In genomic region chrX:40314070-40314469, GRCh38 we compare ENCODE assay signal across 19 cellular contexts.
DNase-seq lines count a peak whose midpoint lies in the region; ATAC-seq and TF ChIP-seq lines count a peak whose summit lies in the region.
"Had no signal": no experiment of that assay in that cellular context is flagged by ENCODE, and none has a peak within 500 bp of the region (broad histone marks: within the 10 kb centered on the region; RNA-seq: fewer than 3 reads in every experiment).

No MANE protein-coding gene starts in this region.

- H3K9ac ChIP-seq in OCI-LY3 (ENCODE audit: low read length), result no peak overlapping the region
- H3K9ac ChIP-seq: BLaER1, GM23248 had no signal

- H3K9me3 ChIP-seq in OCI-LY3 (ENCODE audit: insufficient read depth, low read length), result no peaks in the 10 kb centered on the region
- H3K9me3 ChIP-seq: lower lobe of right lung had no signal

- no peak overlapping the region for H2AFZ ChIP-seq in OCI-LY3 (ENCODE audit: low read depth, low read length)
- H2AFZ ChIP-seq: GM23248 had no signal

- no peaks in the 10 kb centered on the region for H3K79me2 ChIP-seq in OCI-LY3 (ENCODE audit: low read length)

- H3K4me2 ChIP-seq in OCI-LY3 (ENCODE audit: low read length), result no peak overlapping the region
- H3K4me2 ChIP-seq: BLaER1 had no signal

- H3K4me1 ChIP-seq in OCI-LY3 (ENCODE audit: low read length), result peaks cover 13% of the 10 kb centered on the region
- H3K4me1 ChIP-seq: lower lobe of right lung had no signal

- ATAC-seq in HG02938 (IDR thresholded peaks at IDR 0.05; ENCODE audit: unreplicated experiment), result no peak
- ATAC-seq: naive thymus-derived CD8-positive, alpha-beta T cell; stimulated activated naive B cell treated with anti-CD40 and anti-IgM and Interleukin-4, amounts not matched to agents 10 μg/mL and 1 μg/mL and 100 μg/mL, for 72 hours had no signal

- H3K27me3 ChIP-seq in H7 (ENCODE audit: control insufficient read depth, insufficient read depth, low read length) (no peaks in the 10 kb centered on the region), OCI-LY3 (ENCODE audit: low read depth, low read length) (no peaks in the 10 kb centered on the region)

- no peak overlapping the region for H3K4me3 ChIP-seq in H7 (ENCODE audit: insufficient read depth, low read depth, low read length)
- H3K4me3 ChIP-seq in OCI-LY3 (ENCODE audit: low read length), result no peak overlapping the region
- no peak overlapping the region for H3K4me3 ChIP-seq in epithelial cell of proximal tubule (ENCODE audit: low read depth, low read length)
- H3K4me3 ChIP-seq: BLaER1, GM23248, lower lobe of right lung had no signal

- H3K36me3 ChIP-seq in H7 (replicated peaks; ENCODE audit: control insufficient read depth, insufficient read depth, low read length), result no peaks in the 10 kb centered on the region
- H3K36me3 ChIP-seq in OCI-LY3 (replicated peaks; ENCODE audit: low read depth, low read length), result no peaks in the 10 kb centered on the region
- H3K36me3 ChIP-seq: BLaER1, lower lobe of right lung had no signal

- no peak overlapping the region for H3K27ac ChIP-seq in OCI-LY3 (ENCODE audit: low read length)
- H3K27ac ChIP-seq: BLaER1, GM23248, lower lobe of right lung had no signal

- H4K20me1 ChIP-seq in OCI-LY3 (ENCODE audit: insufficient read depth, low read length), result no peaks in the 10 kb centered on the region
- H4K20me1 ChIP-seq: BLaER1 had no signal

- DNase-seq in H7 (peak; percentile 68), epithelial cell of proximal tubule (ENCODE audit: low read depth) (no peak), pons (ENCODE audit: low spot score) (peak; percentile 37), NCI-H187 treated with DMSO at 0.1 percent for 48 hours (lab: John Stamatoyannopoulos, UW) (no peak), GDM1 (lab: John Stamatoyannopoulos, UW) (no peak)
- DNase-seq in activated naive CD4-positive, alpha-beta T cell treated with anti-CD3 and anti-CD28 coated beads, Interleukin-2, amount 50 U/mL, for 16 hours, result no peak
- DNase-seq: activated effector memory CD4-positive, alpha-beta T cell treated with Interleukin-2 at 50 U/mL for 16 hours; amniotic stem cell; cerebellar nuclear complex; GM23248; lower lobe of right lung; naive thymus-derived CD8-positive, alpha-beta T cell; NCI-H1694 treated with DMSO at 0.1 percent for 48 hours; NCI-H524 treated with DMSO at 0.1 percent for 48 hours; stimulated activated naive B cell treated with anti-CD40 and anti-IgM and Interleukin-4, amounts not matched to agents 10 μg/mL and 1 μg/mL and 100 μg/mL, for 72 hours; SW 1271 had no signal

- TF ChIP-seq CTCF in OCI-LY3 (IDR thresholded peaks at IDR 0.05; ENCODE audit: low read depth, low read length), result peak; percentile 30
- peak; percentile 45 for TF ChIP-seq CTCF in epithelial cell of proximal tubule (conservative IDR thresholded peaks at IDR 0.05; ENCODE audit: low read depth, low read length)

Comparison
In these comparisons a context has a peak if more than half of its experiments do, and no peak if none do; other contexts are left out.
1. DNase-seq: peak in H7 (single experiment) and pons (single experiment); none in epithelial cell of proximal tubule (single experiment), NCI-H187 treated with DMSO at 0.1 percent for 48 hours (single experiment), activated naive CD4-positive, alpha-beta T cell treated with anti-CD3 and anti-CD28 coated beads, Interleukin-2, amount 50 U/mL, for 16 hours (single experiment) and GDM1 (single experiment).